ENCODE assay signal across 9 cellular contexts in the genomic region with DNA sequence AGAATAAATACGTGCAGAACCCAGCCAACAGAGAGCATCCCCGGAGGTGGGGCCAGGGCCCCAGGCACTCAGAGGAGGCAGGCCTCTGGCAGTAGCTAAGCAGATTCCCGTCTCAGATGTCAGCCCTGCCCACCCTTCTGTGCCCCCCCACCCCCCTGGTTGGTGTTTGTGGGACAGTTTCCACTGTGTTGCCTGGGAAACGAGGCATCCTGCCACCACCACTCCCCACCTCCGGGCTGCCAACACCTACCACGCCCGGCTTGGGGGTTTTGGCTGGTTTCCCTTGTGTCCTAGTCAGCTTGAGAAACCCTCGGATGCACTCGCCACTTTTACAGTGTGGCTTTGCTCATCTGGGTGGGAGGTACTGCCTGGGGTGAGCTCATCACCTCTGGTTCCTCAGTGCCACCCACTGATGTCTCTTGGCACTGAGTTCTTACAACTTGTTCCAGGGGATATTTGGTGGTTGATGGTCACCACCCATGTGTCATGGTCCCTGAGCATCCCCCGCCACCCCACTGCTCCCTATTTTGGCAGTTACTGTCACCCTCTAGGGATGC.
DNase-seq lines count a peak whose midpoint lies in the region; ATAC-seq and TF ChIP-seq lines count a peak whose summit lies in the region.
"Had no signal": no experiment of that assay in that cellular context is flagged by ENCODE, and none has a peak within 500 bp of the region (broad histone marks: within the 10 kb centered on the region; RNA-seq: fewer than 3 reads in every experiment).

No MANE protein-coding gene starts in this region.

- no peak overlapping the region for H2BK120ac ChIP-seq in H9 (ENCODE audit: low read depth, low read length, poor library complexity, severe bottlenecking)

- H4K20me1 ChIP-seq in H9 (ENCODE audit: control insufficient read depth, insufficient read depth, insufficient read length): no peaks in the 10 kb centered on the region

- no peak overlapping the region for H4K91ac ChIP-seq in H9 (ENCODE audit: insufficient read length, low read depth, low read length)

- TF ChIP-seq POLR2A in GM18505 (IDR thresholded peaks at IDR 0.05; ENCODE audit: borderline replicate concordance, extremely low read depth, insufficient read depth, insufficient read length): no peak

- H3K79me1 ChIP-seq in H9 (ENCODE audit: insufficient read depth, low read depth, low read length, poor library complexity, severe bottlenecking): no peaks in the 10 kb centered on the region

- H3K4me1 Mint-ChIP-seq in H9: peaks cover 12 to 20% of the 10 kb centered on the region in 2 experiments
- peaks cover 68 to 86% of the 10 kb centered on the region in 2 donors for H3K4me1 Mint-ChIP-seq in immature natural killer cell

- H3K9ac ChIP-seq in H9 (ENCODE audit: extremely low read depth, insufficient read length, low read length): no peak overlapping the region

- H3K4me2 ChIP-seq in H9 (ENCODE audit: insufficient read depth, insufficient read length, low read length): no peak overlapping the region

- H3K4me3 Mint-ChIP-seq in H9 (no peak overlapping the region), immature natural killer cell (peak overlapping the region; percentile 74 to 86 (median 78))

- H3K36me3 ChIP-seq in SJCRH30 (no peaks in the 10 kb centered on the region), BE2C (no peaks in the 10 kb centered on the region)
- H3K36me3 ChIP-seq: neutrophil had no signal

- no peak overlapping the region for H2BK20ac ChIP-seq in H9 (ENCODE audit: low read depth, low read length, poor library complexity, severe bottlenecking)

- TF ChIP-seq CTCF in H9 (conservative IDR thresholded peaks at IDR 0.05) (no peak), BE2C (IDR thresholded peaks at IDR 0.05; ENCODE audit: low read depth, low read length) (no peak)

- no peaks in the 10 kb centered on the region for H3K27me3 ChIP-seq in H9 (ENCODE audit: insufficient read depth, low read length)
- H3K27me3 ChIP-seq in SJCRH30: no peaks in the 10 kb centered on the region
- no peaks in the 10 kb centered on the region for H3K27me3 ChIP-seq in BE2C
- H3K27me3 ChIP-seq: neutrophil had no signal

- no peak overlapping the region for H2AFZ ChIP-seq in H9 (ENCODE audit: low read length)

- H3K23me2 ChIP-seq in H9 (ENCODE audit: insufficient read length, low read depth, low read length, poor library complexity, severe bottlenecking): peaks cover 2% of the 10 kb centered on the region

- 0 out of 2 replicates have a peak overlapping the region, but pooled peaks have one; percentile 16 for H3K14ac ChIP-seq in H9 (ENCODE audit: insufficient read depth, low read length)

- WGBS in H9 (ENCODE audit: extremely low coverage, insufficient read length, low lambda C conversion rate): no CpG with 5 or more reads among the region's 10 CpGs

- no peaks in the 10 kb centered on the region for H3K36me3 Mint-ChIP-seq in H9 (ENCODE audit: insufficient read depth in 1 of 3, low read depth in 3 of 3)
- peaks cover 0 to 5% (median 0%) of the 10 kb centered on the region in 3 donors for H3K36me3 Mint-ChIP-seq in immature natural killer cell

- no peak overlapping the region for H4K8ac ChIP-seq in H9 (replicated peaks; ENCODE audit: insufficient read length, low read depth, low read length)

- H3K4me3 ChIP-seq in SJCRH30 (no peak overlapping the region), BE2C (ENCODE audit: low read depth, low read length) (no peak overlapping the region)

- H2BK15ac ChIP-seq in H9 (ENCODE audit: low read depth, low read length): no peak overlapping the region

- no peak overlapping the region for H3T11ph ChIP-seq in H9 (ENCODE audit: low read length)

- H3K27ac Mint-ChIP-seq in H9 (no peak overlapping the region), immature natural killer cell (peak overlapping the region; percentile 92 to 100 (median 99))

- ATAC-seq in GM18505 (IDR thresholded peaks at IDR 0.05; ENCODE audit: unreplicated experiment): no peak

- H4K5ac ChIP-seq in H9 (ENCODE audit: insufficient read length, low read depth, low read length): no peak overlapping the region

- no peak overlapping the region for H3K23ac ChIP-seq in H9 (ENCODE audit: insufficient read length, low read depth, low read length)

- H3K9me3 ChIP-seq in H9 (ENCODE audit: control insufficient read depth, low read depth, low read length) (no peaks in the 10 kb centered on the region), SJCRH30 (replicated peaks) (no peaks in the 10 kb centered on the region), BE2C (no peaks in the 10 kb centered on the region)
- H3K9me3 ChIP-seq: neutrophil had no signal

- H2BK5ac ChIP-seq in H9 (ENCODE audit: insufficient read length, low read length): no peak overlapping the region

- H3K79me2 ChIP-seq in H9 (ENCODE audit: insufficient read depth, low read length): no peaks in the 10 kb centered on the region

- no peak overlapping the region for H2BK12ac ChIP-seq in H9 (ENCODE audit: insufficient read length, low read depth, low read length)

- no peaks in the 10 kb centered on the region; the same call in 1 of the 2 replicates for H3K4me1 ChIP-seq in H9 (ENCODE audit: insufficient read depth, low read length)
- H3K4me1 ChIP-seq in SJCRH30: peaks cover 8% of the 10 kb centered on the region
- no peaks in the 10 kb centered on the region for H3K4me1 ChIP-seq in BE2C

- no peaks in the 10 kb centered on the region for H3K9me3 Mint-ChIP-seq in H9
- H3K9me3 Mint-ChIP-seq in immature natural killer cell: no peaks in the 10 kb centered on the region

- DNase-seq in H9: no peak
- peak; percentile 69 for DNase-seq in SJCRH30
- DNase-seq in activated naive CD4-positive, alpha-beta T cell treated with anti-CD3 and anti-CD28 coated beads, Interleukin-2, amount 50 U/mL, for 16 hours: peak; percentile 55
- DNase-seq in immature natural killer cell: peak; percentile 98 to 99 (median 98)
- DNase-seq in stimulated activated CD8-positive, alpha-beta memory T cell treated with anti-CD3 and anti-CD28 coated beads, Interleukin-15, amount 100 ng/mL, for 4 hours (ENCODE audit: low read depth in 2 of 2): peak; percentile 76
- DNase-seq in BE2C: no peak
- no peak for DNase-seq in NCI-H1048 (lab: John Stamatoyannopoulos, UW)

- H3K56ac ChIP-seq in H9 (ENCODE audit: insufficient read length, low read depth, low read length): no peak overlapping the region

- H3K27ac ChIP-seq in H9 (ENCODE audit: insufficient read length, low read depth, low read length) (no peak overlapping the region), SJCRH30 (no peak overlapping the region)
- H3K27ac ChIP-seq: neutrophil had no signal

- no peak overlapping the region for H2AK5ac ChIP-seq in H9 (ENCODE audit: insufficient read length, low read length)

- no peak overlapping the region for H3K18ac ChIP-seq in H9 (ENCODE audit: insufficient read length, low read depth, low read length)

- H3K27me3 Mint-ChIP-seq in H9 (ENCODE audit: low read depth) (peaks cover 3% of the 10 kb centered on the region; the same call in 1 of the 2 replicates), immature natural killer cell (ENCODE audit: low read depth in 3 of 3) (peaks cover 7 to 14% (median 12%) of the 10 kb centered on the region in 3 donors)

- no peak overlapping the region for H3K4ac ChIP-seq in H9 (ENCODE audit: low read depth, low read length)

Comparison
In these comparisons a context has a peak if more than half of its experiments do, and no peak if none do; other contexts are left out.
1. DNase-seq: peak in SJCRH30 (2 of 2), activated naive CD4-positive, alpha-beta T cell treated with anti-CD3 and anti-CD28 coated beads, Interleukin-2, amount 50 U/mL, for 16 hours (single experiment), immature natural killer cell (3 of 3) and stimulated activated CD8-positive, alpha-beta memory T cell treated with anti-CD3 and anti-CD28 coated beads, Interleukin-15, amount 100 ng/mL, for 4 hours (2 of 2); none in H9 (single experiment), BE2C (single experiment) and NCI-H1048 (single experiment).
2. H3K27ac Mint-ChIP-seq: peak in immature natural killer cell (6 of 6); none in H9 (0 of 3).
3. H3K4me3 Mint-ChIP-seq: peak in immature natural killer cell (5 of 5); none in H9 (0 of 2).